Comparison of ENCODE assay signal across 10 cellular contexts in the genomic region with DNA sequence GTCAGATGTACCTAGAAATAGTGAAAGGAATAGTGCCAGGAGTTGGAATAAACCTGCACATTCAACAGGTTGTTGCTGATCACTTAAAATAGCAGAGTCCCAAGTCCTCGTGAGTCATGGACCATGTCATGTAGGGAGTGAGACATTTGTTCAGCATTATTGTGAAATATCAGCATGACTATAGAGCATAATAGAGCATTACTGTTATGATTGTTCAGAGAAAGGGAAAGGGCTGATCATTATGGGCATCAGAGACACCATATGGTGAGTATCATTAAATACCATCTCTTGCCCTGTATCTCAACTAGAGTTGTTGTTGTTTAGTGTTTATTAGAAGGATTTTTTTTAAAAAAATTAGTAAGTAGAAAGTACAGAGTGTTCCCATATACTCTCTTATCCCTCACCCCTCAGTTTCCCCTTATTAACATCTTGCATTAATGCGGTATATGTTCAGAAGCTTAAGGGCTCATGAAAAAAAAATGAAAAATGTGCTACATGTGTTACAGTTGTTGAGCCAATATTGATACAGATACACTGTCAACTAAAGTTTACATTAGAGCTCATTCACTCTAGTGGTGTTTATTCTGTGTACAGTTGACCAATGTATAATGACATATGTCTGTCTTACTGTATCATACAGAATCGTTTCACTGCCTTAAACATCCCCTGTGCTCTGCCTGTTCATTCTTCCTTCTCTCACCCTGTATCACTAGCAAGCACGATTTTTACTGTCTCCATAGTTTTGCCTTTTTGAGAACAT. TPM values are rescaled to one million over a fixed set of nuclear protein-coding genes. Genes with fewer than 3 reads are reported as not detected.
DNase-seq lines count a peak whose midpoint lies in the region; ATAC-seq and TF ChIP-seq lines count a peak whose summit lies in the region.
"Had no signal": no experiment of that assay in that cellular context is flagged by ENCODE, and none has a peak within 500 bp of the region (broad histone marks: within the 10 kb centered on the region; RNA-seq: fewer than 3 reads in every experiment).

No MANE protein-coding gene starts in this region.

- H3K4me3 ChIP-seq in NB4 (ENCODE audit: low read depth, low read length) (no peak overlapping the region), epithelial cell of proximal tubule (ENCODE audit: low read depth, low read length) (no peak overlapping the region), psoas muscle (peak overlapping the region; percentile 20)

- no peak for TF ChIP-seq CTCF in NB4 (IDR thresholded peaks at IDR 0.05; ENCODE audit: low read depth, low read length)
- TF ChIP-seq CTCF in epithelial cell of proximal tubule (conservative IDR thresholded peaks at IDR 0.05; ENCODE audit: low read depth, low read length) = no peak
- TF ChIP-seq CTCF in psoas muscle (IDR thresholded peaks at IDR 0.05) = no peak

- H3K36me3 ChIP-seq in psoas muscle (ENCODE audit: insufficient read depth in 1 of 2, low read depth in 1 of 2) = peaks cover 10 to 42% of the 10 kb centered on the region in 2 donors

- peak overlapping the region; percentile 77 for H3K27ac ChIP-seq in psoas muscle

- no peak for TF ChIP-seq POLR2A in NB4 (IDR thresholded peaks at IDR 0.05; ENCODE audit: extremely low read depth, insufficient read length)

- no peak for DNase-seq in activated CD4-positive, CD25-positive, alpha-beta regulatory T cell treated with anti-CD3 and anti-CD28 coated beads, Interleukin-2, amount 50 U/mL, for 72 hours
- DNase-seq in NB4 (ENCODE audit: low read depth) (peak; percentile 67), epithelial cell of proximal tubule (ENCODE audit: low read depth) (peak; percentile 71), psoas muscle (no peak), NCI-H1436 treated with DMSO at 0.1 percent for 48 hours (lab: John Stamatoyannopoulos, UW) (no peak), NCI-H1092 (lab: John Stamatoyannopoulos, UW) (no peak), KG1 (lab: John Stamatoyannopoulos, UW) (no peak)
- DNase-seq: NCI-H82; stimulated activated naive CD4-positive, alpha-beta T cell had no signal

- ATAC-seq in activated CD4-positive, CD25-positive, alpha-beta regulatory T cell treated with anti-CD3 and anti-CD28 coated beads, Interleukin-2, amount 50 U/mL, for 24 hours = peak; percentile 96
- peak; percentile 93 to 94 (median 94) for ATAC-seq in psoas muscle

- H3K27me3 ChIP-seq in psoas muscle (ENCODE audit: insufficient read depth in 3 of 3, low read length in 2 of 3) = no peaks in the 10 kb centered on the region

- H3K4me1 ChIP-seq in psoas muscle = peaks cover 29% of the 10 kb centered on the region

- intact Hi-C loops in psoas muscle (cut with DNase I) = loop anchor here in 1 of 2 donors (5.0 kb wide), 1 partner anchor 54 kb away; no protein-coding TSS in a partner anchor

- WGBS in psoas muscle, 3 donors = 78 to 80% (median 79%) methylated on average over 4 of the region's 4 CpGs

- H3K9me3 ChIP-seq in psoas muscle = no peaks in the 10 kb centered on the region

RNA-seq across cellular contexts. Expression of gene ELAC1, which starts 5.7 kb away (rescaled TPM):
- total RNA-seq in epithelial cell of proximal tubule = 5.0 and 7.8 TPM in 2 replicates
- total RNA-seq in psoas muscle = 1 to 10 TPM; 2.8 to 5.4 (median 3.8) TPM
- 1 to 10 TPM; 1.6 to 4.2 (median 1.7) TPM for polyA plus RNA-seq in psoas muscle

RNA-seq across cellular contexts. Expression of gene SMAD4, which starts 56.5 kb away (rescaled TPM):
- 72.3 and 82.6 TPM in 2 replicates for total RNA-seq in epithelial cell of proximal tubule
- 100 to 1,000 TPM in 2 of 4 donors, 10 to 100 TPM in 2; 92.7 to 128 (median 112) TPM for total RNA-seq in psoas muscle
- polyA plus RNA-seq in psoas muscle = 10 to 100 TPM; 35.6 to 80.8 (median 39.3) TPM

Comparison
In these comparisons a context has a peak if more than half of its experiments do, and no peak if none do; other contexts are left out.
1. DNase-seq: peak in NB4 (single experiment) and epithelial cell of proximal tubule (single experiment); none in activated CD4-positive, CD25-positive, alpha-beta regulatory T cell treated with anti-CD3 and anti-CD28 coated beads, Interleukin-2, amount 50 U/mL, for 72 hours (single experiment), psoas muscle (0 of 2), NCI-H1436 treated with DMSO at 0.1 percent for 48 hours (single experiment), NCI-H1092 (single experiment) and KG1 (single experiment).